8 cellular contexts compared by ENCODE assay signal in genomic region chr10:67849331-67850011, GRCh38. TPM values are rescaled to one million over a fixed set of nuclear protein-coding genes. Genes with fewer than 3 reads are reported as not detected.
DNase-seq lines count a peak whose midpoint lies in the region; ATAC-seq, FAIRE-seq and TF ChIP-seq lines count a peak whose summit lies in the region.

No MANE protein-coding gene starts in this region.

- peak; percentile 21 to 39 for DNase-seq in NCI-H187 (lab: John Stamatoyannopoulos, UW)
- DNase-seq in T-helper 2 cell, result peak; percentile 73 to 96 (median 86)
- peak; percentile 90 for DNase-seq in astrocyte (ENCODE audit: low read depth)
- peak; percentile 95 for DNase-seq in hepatocyte (ENCODE audit: low spot score)
- DNase-seq in aorta, result peak; percentile 98 to 99

- H3K27ac ChIP-seq in astrocyte (ENCODE audit: low read depth, low read length) (peak overlapping the region; percentile 96), hepatocyte (peak overlapping the region; percentile 98), rectal smooth muscle tissue (ENCODE audit: low read depth, low read length) (peak overlapping the region; percentile 95), aorta (ENCODE audit: low read depth in 1 of 2, low read length in 2 of 2) (peak overlapping the region; percentile 79 to 80)

- peak overlapping the region; percentile 93 for H3K4me3 Mint-ChIP-seq in astrocyte (ENCODE audit: unreplicated experiment)

- FAIRE-seq in astrocyte (lab: Jason Lieb, UNC), result no peak

- ATAC-seq in GM18502 (IDR thresholded peaks at IDR 0.05; ENCODE audit: poor library complexity, unreplicated experiment) (peak; percentile 99), HG02943 (IDR thresholded peaks at IDR 0.05; ENCODE audit: low read depth, unreplicated experiment) (peak; percentile 98), aorta (ENCODE audit: low FRiP score) (peak; percentile 98)

- no peaks in the 10 kb centered on the region for H3K9me3 Mint-ChIP-seq in astrocyte (ENCODE audit: unreplicated experiment)

- no peaks in the 10 kb centered on the region for H3K27me3 Mint-ChIP-seq in astrocyte (ENCODE audit: low read depth, unreplicated experiment)

- H2AFZ ChIP-seq in astrocyte (ENCODE audit: low read depth, low read length) (peak overlapping the region; percentile 92), hepatocyte (peak overlapping the region; percentile 87)

- H3K4me3 ChIP-seq in astrocyte (ENCODE audit: insufficient read depth, low read depth, low read length) (peak overlapping the region; percentile 97), hepatocyte (peak overlapping the region; percentile 44), rectal smooth muscle tissue (ENCODE audit: low read length) (peak overlapping the region; percentile 94), aorta (ENCODE audit: low read length in 2 of 2) (peak overlapping the region; percentile 89 to 97)

- H3K36me3 ChIP-seq in astrocyte (ENCODE audit: insufficient read depth, low read length) (no peaks in the 10 kb centered on the region), hepatocyte (replicated peaks; ENCODE audit: insufficient read depth, low read depth) (no peaks in the 10 kb centered on the region), rectal smooth muscle tissue (ENCODE audit: control insufficient read depth, insufficient read depth, low read length) (no peaks in the 10 kb centered on the region), aorta (ENCODE audit: control insufficient read depth in 1 of 2, insufficient read depth in 2 of 2, low read length in 1 of 2) (no peaks in the 10 kb centered on the region)

- H4K20me1 ChIP-seq in astrocyte (ENCODE audit: insufficient read depth, low read length), result no peaks in the 10 kb centered on the region
- no peaks in the 10 kb centered on the region for H4K20me1 ChIP-seq in hepatocyte (ENCODE audit: insufficient read depth, poor library complexity, severe bottlenecking)

- H3K4me1 Mint-ChIP-seq in astrocyte (ENCODE audit: low read depth, unreplicated experiment), result peaks cover 2% of the 10 kb centered on the region

- WGBS in hepatocyte (ENCODE audit: low lambda C conversion rate, missing lambda C conversion rate), result 2% methylated on average over 36 of the region's 36 CpGs
- 0% methylated on average over 36 of the region's 36 CpGs for WGBS in aorta, 2 donors

- no peaks in the 10 kb centered on the region for H3K27me3 ChIP-seq in astrocyte (ENCODE audit: insufficient read depth, low read length)
- no peaks in the 10 kb centered on the region for H3K27me3 ChIP-seq in hepatocyte
- no peaks in the 10 kb centered on the region for H3K27me3 ChIP-seq in rectal smooth muscle tissue (ENCODE audit: control insufficient read depth, insufficient read depth, low read length)
- no peaks in the 10 kb centered on the region for H3K27me3 ChIP-seq in aorta (ENCODE audit: control insufficient read depth in 1 of 2, insufficient read depth in 2 of 2, low read length in 1 of 2)

- H3K4me2 ChIP-seq in astrocyte (ENCODE audit: low read length), result peak overlapping the region; percentile 93
- peak overlapping the region; percentile 85 for H3K4me2 ChIP-seq in hepatocyte

- TF ChIP-seq CTCF in astrocyte (IDR thresholded peaks at IDR 0.05; ENCODE audit: insufficient read depth, low read depth, low read length), result no peak
- no peak for TF ChIP-seq CTCF in hepatocyte (IDR thresholded peaks at IDR 0.05; ENCODE audit: poor library complexity)

- H3K9me3 ChIP-seq in astrocyte (ENCODE audit: insufficient read depth, low read depth, low read length) (no peaks in the 10 kb centered on the region), hepatocyte (ENCODE audit: low read depth) (no peaks in the 10 kb centered on the region), aorta (ENCODE audit: control insufficient read depth, low read length) (no peaks in the 10 kb centered on the region)

- H3K79me2 ChIP-seq in astrocyte (ENCODE audit: insufficient read depth, low read length) (no peaks in the 10 kb centered on the region), hepatocyte (peaks cover 4% of the 10 kb centered on the region)

- no peaks in the 10 kb centered on the region for H3K9me2 ChIP-seq in hepatocyte (replicated peaks; ENCODE audit: insufficient read depth)

- no peaks in the 10 kb centered on the region for H3K36me3 Mint-ChIP-seq in astrocyte (ENCODE audit: low read depth, unreplicated experiment)

- H3K4me1 ChIP-seq in astrocyte (ENCODE audit: insufficient read depth, low read length), result no peaks in the 10 kb centered on the region
- no peaks in the 10 kb centered on the region for H3K4me1 ChIP-seq in hepatocyte (ENCODE audit: insufficient read depth)
- H3K4me1 ChIP-seq in rectal smooth muscle tissue (ENCODE audit: control insufficient read depth, insufficient read depth, low read length), result peaks cover 3% of the 10 kb centered on the region
- no peaks in the 10 kb centered on the region for H3K4me1 ChIP-seq in aorta (ENCODE audit: control insufficient read depth in 1 of 2, insufficient read depth in 2 of 2, low read length in 2 of 2)

- H3K9ac ChIP-seq in astrocyte (ENCODE audit: low read length) (peak overlapping the region; percentile 94), rectal smooth muscle tissue (ENCODE audit: low read length) (peak overlapping the region; percentile 90)

- intact Hi-C loops in aorta (cut with DNase I), result loop anchor here in 1 of 2 donors (10.0 kb wide), 1 partner anchor 225 kb away; the partner anchor contains the start of gene HERC4

- H3K27ac Mint-ChIP-seq in astrocyte (ENCODE audit: unreplicated experiment), result peak overlapping the region; percentile 95

RNA-seq across cellular contexts. Expression of gene DNAJC12, which starts 11.5 kb away (rescaled TPM):
- 1.7 and 2.1 TPM in 2 replicates for total RNA-seq in astrocyte
- 13.4 and 16.7 TPM in 2 replicates for total RNA-seq in hepatocyte
- polyA plus RNA-seq in hepatocyte, result 6.2 and 8.1 TPM in 2 replicates
- 1 to 10 TPM; 1.9 to 4.1 TPM for total RNA-seq in aorta
- 1 to 10 TPM; 1.7 to 4.4 TPM for polyA plus RNA-seq in aorta

RNA-seq across cellular contexts. Expression of gene SIRT1, which starts 35.0 kb away (rescaled TPM):
- total RNA-seq in astrocyte (11.8 and 13.3 TPM in 2 replicates), hepatocyte (21.2 and 24.3 TPM in 2 replicates), aorta (10 to 100 TPM; 21.7 to 24.8 TPM)
- polyA plus RNA-seq in hepatocyte (7.8 and 14.7 TPM in 2 replicates), aorta (10 to 100 TPM; 13.0 to 16.5 TPM)

Comparison
In these comparisons a context has a peak if more than half of its experiments do, and no peak if none do; other contexts are left out.
1. Peak in every context shown above with its lines: DNase-seq, ATAC-seq, H3K4me3 ChIP-seq and H3K27ac ChIP-seq.
2. DNase-seq: peak in every context shown above with its lines; median percentile 98 in aorta; 95 in hepatocyte; 90 in astrocyte; 86 in T-helper 2 cell; 30 in NCI-H187.
3. H3K4me3 ChIP-seq: peak in every context shown above with its lines; median percentile 97 in astrocyte; 94 in rectal smooth muscle tissue; 93 in aorta; 44 in hepatocyte.